11 cellular contexts compared by ENCODE assay signal in the genomic region with DNA sequence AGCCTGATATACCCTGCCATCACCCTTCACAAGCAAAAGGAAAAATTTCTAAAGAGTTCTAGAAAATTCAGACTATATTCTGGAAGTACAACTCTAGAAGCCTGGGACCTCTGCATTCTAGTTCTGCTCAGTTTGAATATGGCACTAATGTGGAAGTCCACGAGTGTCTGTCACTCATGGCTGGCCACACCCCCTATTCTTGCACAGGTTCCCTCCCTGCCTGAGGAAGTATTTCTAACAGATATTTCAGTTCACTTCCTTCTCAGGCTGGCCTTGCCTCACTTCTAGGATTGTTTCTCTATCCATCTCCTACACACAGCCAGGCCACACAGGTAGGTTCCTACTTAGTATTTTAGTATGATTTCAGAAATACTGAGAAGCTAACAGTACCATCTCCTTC.
DNase-seq lines count a peak whose midpoint lies in the region; ATAC-seq and TF ChIP-seq lines count a peak whose summit lies in the region.
"Had no signal": no experiment of that assay in that cellular context is flagged by ENCODE, and none has a peak within 500 bp of the region (broad histone marks: within the 10 kb centered on the region; RNA-seq: fewer than 3 reads in every experiment).

No MANE protein-coding gene starts in this region.

- no peak for TF ChIP-seq EP300 in ovary (IDR thresholded peaks at IDR 0.05)

- no peaks in the 10 kb centered on the region for H3K9me3 ChIP-seq in ovary

- no peaks in the 10 kb centered on the region for H3K36me3 ChIP-seq in ovary

- TF ChIP-seq CTCF in dorsolateral prefrontal cortex (IDR thresholded peaks at IDR 0.05 in 54 of 56, conservative IDR thresholded peaks at IDR 0.05 in 2 of 56; ENCODE audit: low read depth in 1 of 56, partially characterized antibody in 56 of 56) (no peak), ovary (IDR thresholded peaks at IDR 0.05) (no peak)

- no peak overlapping the region for H3K4me3 ChIP-seq in dorsolateral prefrontal cortex
- H3K4me3 ChIP-seq in ovary: no peak overlapping the region

- H3K27ac ChIP-seq in dorsolateral prefrontal cortex: no peak overlapping the region
- H3K27ac ChIP-seq in ovary: no peak overlapping the region
- H3K27ac ChIP-seq: parathyroid adenoma had no signal

- ATAC-seq in GM21723 (IDR thresholded peaks at IDR 0.05; ENCODE audit: unreplicated experiment) (peak; percentile 43), left lobe of liver (peak; percentile 53), HG03108 (IDR thresholded peaks at IDR 0.05; ENCODE audit: unreplicated experiment) (no peak)

- intact Hi-C loops in dorsolateral prefrontal cortex (cut with DNase I): no loop called here
- intact Hi-C loops in ovary (cut with DNase I): no loop called here

- WGBS in ovary, 3 donors: 73 to 85% (median 81%) methylated on average over 1 of the region's 1 CpG

- TF ChIP-seq POLR2A in ovary (IDR thresholded peaks at IDR 0.05): no peak

- H3K27me3 ChIP-seq in dorsolateral prefrontal cortex (no peaks in the 10 kb centered on the region), ovary (no peaks in the 10 kb centered on the region)

- no peaks in the 10 kb centered on the region for H3K4me1 ChIP-seq in ovary (ENCODE audit: insufficient read depth)

- DNase-seq in DMS53 (lab: John Stamatoyannopoulos, UW): peak; percentile 78
- DNase-seq in OCI-M1 (lab: John Stamatoyannopoulos, UW): peak; percentile 86
- no peak for DNase-seq in left lobe of liver (ENCODE audit: low spot score)
- DNase-seq in iPS-NIHi11 (ENCODE audit: low spot score): no peak
- DNase-seq in dorsolateral prefrontal cortex: no peak
- no peak for DNase-seq in ovary
- DNase-seq: activated CD8-positive, alpha-beta memory T cell treated with anti-CD3 and anti-CD28 coated beads, Interleukin-2, amount 50 U/mL, for 4 hours; stimulated activated CD8-positive, alpha-beta memory T cell treated with anti-CD3 and anti-CD28 coated beads, Interleukin-4, amount 100 ng/mL, for 48 hours had no signal

Comparison
In these comparisons a context has a peak if more than half of its experiments do, and no peak if none do; other contexts are left out.
1. DNase-seq: peak in DMS53 (single experiment) and OCI-M1 (single experiment); none in left lobe of liver (single experiment), iPS-NIHi11 (single experiment), dorsolateral prefrontal cortex (0 of 10) and ovary (0 of 5).